8 cellular contexts compared by ENCODE assay signal in genomic region chr3:128488995-128489859, GRCh38. TPM values are rescaled to one million over a fixed set of nuclear protein-coding genes. Genes with fewer than 3 reads are reported as not detected.
DNase-seq lines count a peak whose midpoint lies in the region; ATAC-seq and TF ChIP-seq lines count a peak whose summit lies in the region.

No MANE protein-coding gene starts in this region.

- H3F3A ChIP-seq in neural cell (ENCODE audit: insufficient read depth, low read length, poor library complexity, severe bottlenecking) = no peaks in the 10 kb centered on the region

- H4K20me1 ChIP-seq in fibroblast of lung (ENCODE audit: control insufficient read depth, extremely low read depth, insufficient read depth, low read length) (no peaks in the 10 kb centered on the region), neural cell (ENCODE audit: insufficient read depth) (no peaks in the 10 kb centered on the region)

- peak overlapping the region; percentile 51 for H2AFZ ChIP-seq in fibroblast of lung (ENCODE audit: low read length)
- H2AFZ ChIP-seq in neural cell (ENCODE audit: low read depth, low read length) = no peak overlapping the region

- H3K27me3 ChIP-seq in MG63 (peaks cover 75% of the 10 kb centered on the region), fibroblast of lung (ENCODE audit: control insufficient read depth, insufficient read depth, low read length) (peaks cover 51% of the 10 kb centered on the region), neural cell (ENCODE audit: insufficient read depth, low read depth, low read length) (peaks cover 100% of the 10 kb centered on the region)

- H3K9me2 ChIP-seq in neural cell (ENCODE audit: insufficient read depth, low read length) = no peaks in the 10 kb centered on the region

- CTCF ChIA-PET in WTC11 (lab: Charles Lee) = interaction anchor here (0.7 to 3.6 kb wide), 15 partner anchors 8 to 394 kb away, joined by 3 to 14 read pairs (median 4); no protein-coding TSS in a partner anchor

- peaks cover 100% of the 10 kb centered on the region for H3K27me3 Mint-ChIP-seq in WTC11 (ENCODE audit: low read depth)

- DNase-seq in DMS53 (lab: John Stamatoyannopoulos, UW) (peak; percentile 71), MG63 (no peak), WTC11 (ENCODE audit: low spot score) (peak; percentile 56), fibroblast of lung (ENCODE audit: low read depth in 2 of 2) (peak in 1 of 2 donors; percentile 69), substantia nigra (lab: John Stamatoyannopoulos, UW) (no peak)

- H3K9me3 Mint-ChIP-seq in WTC11 = no peaks in the 10 kb centered on the region

- TF ChIP-seq RAD21 in neural cell (conservative IDR thresholded peaks at IDR 0.05) = no peak

- H3K4me3 Mint-ChIP-seq in WTC11 = peak overlapping the region; percentile 72

- no peak overlapping the region for H3K27ac Mint-ChIP-seq in WTC11

- H3K36me3 ChIP-seq in MG63 = no peaks in the 10 kb centered on the region
- H3K36me3 ChIP-seq in fibroblast of lung (ENCODE audit: control insufficient read depth, insufficient read depth, low read length) = no peaks in the 10 kb centered on the region
- H3K36me3 ChIP-seq in neural cell (ENCODE audit: insufficient read depth, low read length) = no peaks in the 10 kb centered on the region

- H3K36me3 Mint-ChIP-seq in WTC11 = no peaks in the 10 kb centered on the region; the same call in 1 of the 2 replicates

- H3K9ac ChIP-seq in fibroblast of lung (ENCODE audit: insufficient read depth, low read length) (peak overlapping the region; percentile 72), neural cell (ENCODE audit: low read length) (no peak overlapping the region)

- POLR2A ChIA-PET in WTC11 (lab: Charles Lee) = interaction anchor here (1.0 kb wide), 1 partner anchor 9 kb away, joined by 3 read pairs; no protein-coding TSS in a partner anchor

- H3K79me2 ChIP-seq in fibroblast of lung (ENCODE audit: control insufficient read depth, insufficient read depth, low read length) (peaks cover 19% of the 10 kb centered on the region), neural cell (replicated peaks; ENCODE audit: insufficient read depth, low read length) (no peaks in the 10 kb centered on the region)

- no peak for ATAC-seq in WTC11
- no peak for ATAC-seq in GM21737 (IDR thresholded peaks at IDR 0.05; ENCODE audit: unreplicated experiment)
- no peak for ATAC-seq in HG02642 (IDR thresholded peaks at IDR 0.05; ENCODE audit: poor library complexity, unreplicated experiment)

- H3K4me1 Mint-ChIP-seq in WTC11 = peaks cover 52% of the 10 kb centered on the region

- TF ChIP-seq CTCF in WTC11 (IDR thresholded peaks at IDR 0.05) (no peak), fibroblast of lung (conservative IDR thresholded peaks at IDR 0.05 in 1 of 2, IDR thresholded peaks at IDR 0.05 in 1 of 2; ENCODE audit: low read depth in 1 of 2, low read length in 2 of 2) (no peak), neural cell (IDR thresholded peaks at IDR 0.05; ENCODE audit: poor library complexity, severe bottlenecking) (no peak)

- H3K9me3 ChIP-seq in MG63 (no peaks in the 10 kb centered on the region; the same call in 1 of the 2 replicates), fibroblast of lung (ENCODE audit: control insufficient read depth, insufficient read depth, low read depth, low read length) (no peaks in the 10 kb centered on the region), neural cell (ENCODE audit: low read length) (no peaks in the 10 kb centered on the region)

- H3K4me2 ChIP-seq in fibroblast of lung (ENCODE audit: extremely low read depth, insufficient read depth, low read length) (peak overlapping the region; percentile 82), neural cell (ENCODE audit: low read length) (no peak overlapping the region)

- TF ChIP-seq EP300 in neural cell (conservative IDR thresholded peaks at IDR 0.05; ENCODE audit: poor library complexity, severe bottlenecking) = no peak

- H3K4me3 ChIP-seq in MG63 = peak overlapping the region; percentile 19
- peak overlapping the region; percentile 28 to 76 (median 51) for H3K4me3 ChIP-seq in fibroblast of lung (replicated peaks in 1 of 4; ENCODE audit: control extremely low read depth in 1 of 4, insufficient read depth in 1 of 4, low read depth in 3 of 4, low read length in 4 of 4)
- H3K4me3 ChIP-seq in neural cell (ENCODE audit: low read length) = peak overlapping the region; percentile 48

- peak overlapping the region; percentile 74 for H3K27ac ChIP-seq in fibroblast of lung (ENCODE audit: insufficient read depth, low read length)
- no peak overlapping the region for H3K27ac ChIP-seq in neural cell (ENCODE audit: low read length)
- no peak overlapping the region for H3K27ac ChIP-seq in substantia nigra (ENCODE audit: low read depth, low read length, poor library complexity, severe bottlenecking)

- peaks cover 8% of the 10 kb centered on the region for H3K4me1 ChIP-seq in fibroblast of lung (ENCODE audit: control insufficient read depth, extremely low read depth, insufficient read depth, low read length)

TF ChIP-seq in WTC11, 78 proteins besides CTCF, POLR2A, EP300 and RAD21 (continues in another document):
- TF ChIP-seq ATF2 (CRISPR knock-in tag; IDR thresholded peaks at IDR 0.05; ENCODE audit: borderline replicate concordance, low read depth) = no peak

TF ChIP-seq in neural cell, 6 proteins besides CTCF, POLR2A, EP300 and RAD21:
- TF ChIP-seq TAF1 (IDR thresholded peaks at IDR 0.05; ENCODE audit: low read depth) (no peak), EZH2 (IDR thresholded peaks at IDR 0.05; ENCODE audit: borderline replicate concordance, insufficient read depth, low read length, poor library complexity, severe bottlenecking) (peak; percentile 55)

RNA-seq across cellular contexts. Expression of gene GATA2, which starts 3.8 kb away (rescaled TPM):
- total RNA-seq in MG63 (2014; rRNA removed; shearing (Covaris generic); ENCODE audit: low replicate concordance) = 0.27 and 2.6 TPM in 2 replicates
- 1.3 to 1.6 TPM (median 1.5 TPM) in 3 replicates for total RNA-seq in WTC11 (2021)
- total RNA-seq in fibroblast of lung = 0.51 and 0.83 TPM in 2 replicates
- 3.2 and 4.0 TPM in 2 replicates for polyA plus RNA-seq in fibroblast of lung
- 6.2 and 9.3 TPM in 2 replicates for polyA plus RNA-seq in fibroblast of lung (2012)
- polyA minus RNA-seq in fibroblast of lung (ENCODE audit: low replicate concordance) = 4.3 and 4.9 TPM in 2 replicates
- not detected in 2 replicates for polyA plus RNA-seq in neural cell
- not detected in 2 replicates for polyA minus RNA-seq in neural cell

RNA-seq across cellular contexts. Expression of gene DNAJB8, which starts 22.5 kb away (rescaled TPM):
- not detected in 2 replicates for total RNA-seq in MG63 (2014; rRNA removed; shearing (Covaris generic); ENCODE audit: low replicate concordance)
- total RNA-seq in WTC11 (2021) (not detected in 3 replicates), fibroblast of lung (not detected in 2 replicates)
- polyA plus RNA-seq in fibroblast of lung (not detected in 2 replicates), neural cell (not detected in 2 replicates)
- polyA plus RNA-seq in fibroblast of lung (2012) = not detected in 2 replicates
- polyA minus RNA-seq in fibroblast of lung (ENCODE audit: low replicate concordance) (not detected in 2 replicates), neural cell (not detected in 2 replicates)

Comparison
In these comparisons a context has a peak if more than half of its experiments do, and no peak if none do; other contexts are left out.
1. DNase-seq: peak in DMS53 (single experiment) and WTC11 (single experiment); none in MG63 (single experiment) and substantia nigra (0 of 49).
2. Peak in every context shown above with its lines, with median percentiles within 50 percentile points of each other: H3K4me3 ChIP-seq.